ENCODE assay signal across 21 cellular contexts in genomic region chr11:14538926-14539554, GRCh38. TPM values are rescaled to one million over a fixed set of nuclear protein-coding genes. Genes with fewer than 3 reads are reported as not detected.
DNase-seq lines count a peak whose midpoint lies in the region; ATAC-seq, FAIRE-seq and TF ChIP-seq lines count a peak whose summit lies in the region.
"Had no signal": no experiment of that assay in that cellular context is flagged by ENCODE, and none has a peak within 500 bp of the region (broad histone marks: within the 10 kb centered on the region; RNA-seq: fewer than 3 reads in every experiment).

No MANE protein-coding gene starts in this region.

- peak overlapping the region in 7 of 9 donors; percentile 62 to 99 (median 82) for H3K27ac Mint-ChIP-seq in naive thymus-derived CD4-positive, alpha-beta T cell
- H3K27ac Mint-ChIP-seq: activated T-helper 2 cell treated with anti-CD3 and anti-CD28 coated beads, Interferon-gamma antibody, Interleukin-2, Interleukin-4, amounts not matched to agents 10 μg/mL and 5 μg/mL and 100 μg/mL, durations not matched to agents 14 hours and 24 hours and 36 hours; T-helper 2 cell treated with Interferon-gamma antibody and Interleukin-4, amounts not matched to agents 5 μg/mL and 100 μg/mL, for 36 hours had no signal

- H3K36me3 Mint-ChIP-seq in naive thymus-derived CD4-positive, alpha-beta T cell: peaks cover 0 to 25% (median 0%) of the 10 kb centered on the region in 5 donors
- H3K36me3 Mint-ChIP-seq: CD14-positive monocyte had no signal

- H3K4me1 ChIP-seq in liver (ENCODE audit: control insufficient read depth in 4 of 4, insufficient read depth in 4 of 4, low read length in 3 of 4) (peaks cover 7 to 43% (median 27%) of the 10 kb centered on the region in 4 donors), HepG2 (ENCODE audit: insufficient read depth, low read length) (peaks cover 31% of the 10 kb centered on the region), ascending aorta (peaks cover 3 to 30% of the 10 kb centered on the region in 2 donors), aorta (ENCODE audit: control insufficient read depth in 1 of 2, insufficient read depth in 2 of 2, low read length in 2 of 2) (peaks cover 0 to 3% of the 10 kb centered on the region in 2 donors)
- H3K4me1 ChIP-seq in naive thymus-derived CD4-positive, alpha-beta T cell (ENCODE audit: control insufficient read depth in 2 of 2, insufficient read depth in 2 of 2, low read length in 2 of 2): peaks cover 0 to 17% of the 10 kb centered on the region in 2 donors
- H3K4me1 ChIP-seq: adrenal gland, gastrocnemius medialis had no signal

- H3K27ac ChIP-seq in liver (ENCODE audit: low read depth in 1 of 2, low read length in 2 of 2) (peak overlapping the region; percentile 85 to 87), HepG2 (ENCODE audit: extremely low read length, insufficient read depth, low read length) (no peak overlapping the region), ascending aorta (peak overlapping the region; percentile 85 to 90), aorta (ENCODE audit: low read depth in 1 of 2, low read length in 2 of 2) (peak overlapping the region; percentile 23 to 86)
- no peak overlapping the region for H3K27ac ChIP-seq in naive thymus-derived CD4-positive, alpha-beta T cell (ENCODE audit: low read depth, low read length)
- H3K27ac ChIP-seq: adrenal gland, coronary artery, gastrocnemius medialis had no signal

- no peaks in the 10 kb centered on the region for H4K20me1 ChIP-seq in HepG2 (ENCODE audit: insufficient read depth, low read length)

- no peaks in the 10 kb centered on the region for H3K27me3 Mint-ChIP-seq in naive thymus-derived CD4-positive, alpha-beta T cell
- H3K27me3 Mint-ChIP-seq: effector memory CD8-positive, alpha-beta T cell had no signal

- BruUV-seq in HepG2 (replicated peaks; lab: Mats Ljungman, UMichigan): no TSS peak

- no peak for TF ChIP-seq CTCF in liver (IDR thresholded peaks at IDR 0.05; ENCODE audit: low read depth, low read length, missing input control)
- no peak for TF ChIP-seq CTCF in HepG2 (CRISPR knock-in tag; IDR thresholded peaks at IDR 0.05)
- TF ChIP-seq CTCF in ascending aorta (IDR thresholded peaks at IDR 0.05): no peak

- FAIRE-seq in HepG2 (lab: Jason Lieb, UNC): no peak
- FAIRE-seq: bronchial epithelial cell had no signal

- TF ChIP-seq EP300 in HepG2 (IDR thresholded peaks at IDR 0.05; ENCODE audit: low read depth in 2 of 2, low read length in 2 of 2): no peak
- TF ChIP-seq EP300 in HepG2 (CRISPR knock-in tag; IDR thresholded peaks at IDR 0.05; ENCODE audit: borderline replicate concordance): no peak

- H3K27me3 ChIP-seq in liver (ENCODE audit: control insufficient read depth in 4 of 4, insufficient read depth in 4 of 4, low read length in 3 of 4) (no peaks in the 10 kb centered on the region), HepG2 (ENCODE audit: control insufficient read depth in 1 of 2, insufficient read depth in 2 of 2, low read length in 2 of 2) (no peaks in the 10 kb centered on the region), ascending aorta (no peaks in the 10 kb centered on the region), aorta (ENCODE audit: control insufficient read depth in 1 of 2, insufficient read depth in 2 of 2, low read length in 1 of 2) (no peaks in the 10 kb centered on the region)
- H3K27me3 ChIP-seq in naive thymus-derived CD4-positive, alpha-beta T cell (ENCODE audit: control insufficient read depth in 2 of 2, insufficient read depth in 2 of 2, low read length in 2 of 2): no peaks in the 10 kb centered on the region
- H3K27me3 ChIP-seq: adrenal gland, gastrocnemius medialis had no signal

- TF ChIP-seq RAD21 in liver (IDR thresholded peaks at IDR 0.05) (no peak), HepG2 (CRISPR knock-in tag; IDR thresholded peaks at IDR 0.05) (no peak)

- no peaks in the 10 kb centered on the region for H3K79me2 ChIP-seq in HepG2 (ENCODE audit: insufficient read depth, low read length)

- peaks cover 9 to 56% (median 45%) of the 10 kb centered on the region in 7 donors for H3K4me1 Mint-ChIP-seq in naive thymus-derived CD4-positive, alpha-beta T cell

- POLR2A ChIA-PET in HepG2 (lab: Yijun Ruan, JAX): no interaction called here
- POLR2A ChIA-PET in naive thymus-derived CD4-positive, alpha-beta T cell (lab: Charles Lee): interaction anchor here (0.7 to 2.0 kb wide), 5 partner anchors 14 to 353 kb away, joined by 3 to 8 read pairs (median 3); partner anchors contain the start of gene CYP2R1

- ATAC-seq in HepG2: no peak
- no peak for ATAC-seq in naive thymus-derived CD4-positive, alpha-beta T cell
- no peak for ATAC-seq in aorta (ENCODE audit: low FRiP score)
- ATAC-seq in GM18909 (IDR thresholded peaks at IDR 0.05; ENCODE audit: poor library complexity, unreplicated experiment): no peak
- ATAC-seq in HG02623 (IDR thresholded peaks at IDR 0.05; ENCODE audit: unreplicated experiment): no peak
- ATAC-seq: effector memory CD8-positive, alpha-beta T cell; esophagus mucosa; gastrocnemius medialis had no signal

- DNase-seq in HepG2 (ENCODE audit: low spot score) (no peak), ascending aorta (ENCODE audit: low spot score in 2 of 2) (no peak), aorta (no peak), erythroblast (lab: John Stamatoyannopoulos, UW) (no peak)
- DNase-seq in naive thymus-derived CD4-positive, alpha-beta T cell: no peak
- DNase-seq: activated CD4-positive, alpha-beta T cell treated with anti-CD3 and anti-CD28 coated beads, Interleukin-2, amount 50 U/mL, for 4 hours; adrenal gland; effector memory CD8-positive, alpha-beta T cell; gastrocnemius medialis; NCI-H187; stimulated activated CD4-positive, alpha-beta T cell treated with anti-CD3 and anti-CD28 coated beads, Interleukin-2, amount 100 ng/mL, for 24 hours had no signal

- intact Hi-C loops in HepG2 (cut with micrococcal nuclease; ENCODE audit: unreplicated experiment) (loop anchor here (5.0 kb wide), 1 partner anchor 248 kb away; no protein-coding TSS in a partner anchor), ascending aorta (cut with DNase I) (loop anchor here (1.0 kb wide), 1 partner anchor 19 kb away; the partner anchor contains the start of gene PSMA1), aorta (cut with DNase I) (loop anchor here (2.0 to 5.0 kb wide), 4 partner anchors 18 to 368 kb away; partner anchors contain the start of genes PDE3B (in 2 of the 2), CYP2R1 (in 1 of the 2) and PSMA1 (in 1 of the 2))
- intact Hi-C loops in naive thymus-derived CD4-positive, alpha-beta T cell (cut with micrococcal nuclease): loop anchor here (5.0 to 10.0 kb wide), 2 partner anchors 353 to 666 kb away; partner anchors contain the start of gene CYP2R1 (in 1 of the 2)

- H2AFZ ChIP-seq in HepG2 (ENCODE audit: low read length): no peak overlapping the region

- H3K9me3 ChIP-seq in liver (ENCODE audit: control insufficient read depth in 4 of 4, low read length in 3 of 4) (no peaks in the 10 kb centered on the region), HepG2 (ENCODE audit: low read length) (no peaks in the 10 kb centered on the region), ascending aorta (no peaks in the 10 kb centered on the region), aorta (ENCODE audit: control insufficient read depth, low read length) (no peaks in the 10 kb centered on the region)
- H3K9me3 ChIP-seq in naive thymus-derived CD4-positive, alpha-beta T cell (ENCODE audit: control insufficient read depth in 2 of 3, low read length in 3 of 3): no peaks in the 10 kb centered on the region
- H3K9me3 ChIP-seq: adrenal gland, gastrocnemius medialis had no signal

- H3K4me3 ChIP-seq in liver (ENCODE audit: low read depth in 1 of 3, low read length in 3 of 3) (no peak overlapping the region), HepG2 (replicated peaks in 1 of 3; ENCODE audit: insufficient read depth in 1 of 3, low read depth in 2 of 3, low read length in 3 of 3) (no peak overlapping the region), ascending aorta (peak overlapping the region in 1 of 2 donors; percentile 45), aorta (ENCODE audit: low read length in 2 of 2) (peak overlapping the region in 1 of 2 donors; percentile 41)
- H3K4me3 ChIP-seq in naive thymus-derived CD4-positive, alpha-beta T cell (ENCODE audit: low read length): no peak overlapping the region
- H3K4me3 ChIP-seq: adrenal gland, coronary artery, gastrocnemius medialis, smooth muscle cell had no signal

- in situ Hi-C loops in HepG2 (cut with HindIII; ENCODE audit: extremely low pct_ligation_motif_present, low pct_unique_long_range_greater_than_20kb): loop anchor here (5.0 to 25.0 kb wide), 2 partner anchors 98 to 368 kb away; partner anchors contain the start of gene PDE3B

- H3K9me3 Mint-ChIP-seq in naive thymus-derived CD4-positive, alpha-beta T cell: no peaks in the 10 kb centered on the region
- H3K9me3 Mint-ChIP-seq: activated T-helper 2 cell treated with anti-CD3 and anti-CD28 coated beads, Interferon-gamma antibody, Interleukin-2, Interleukin-4, amounts not matched to agents 10 μg/mL and 5 μg/mL and 100 μg/mL, durations not matched to agents 14 hours and 24 hours and 36 hours; effector memory CD8-positive, alpha-beta T cell; T-helper 2 cell treated with Interferon-gamma antibody and Interleukin-4, amounts not matched to agents 5 μg/mL and 100 μg/mL, for 36 hours had no signal

- TF ChIP-seq POLR2A in HepG2 (IDR thresholded peaks at IDR 0.05; ENCODE audit: insufficient read depth in 1 of 2, low read depth in 2 of 2, low read length in 2 of 2) (no peak), erythroblast (IDR thresholded peaks at IDR 0.05; ENCODE audit: low read length) (no peak)

- WGBS in liver: 85% methylated on average over 3 of the region's 3 CpGs
- 85% methylated on average over 3 of the region's 3 CpGs for WGBS in HepG2 (ENCODE audit: low lambda C conversion rate)
- 5 to 8% methylated on average over 3 of the region's 3 CpGs for WGBS in aorta, 2 donors

- no peak overlapping the region for H3K4me2 ChIP-seq in HepG2 (ENCODE audit: low read depth, low read length)
- H3K4me2 ChIP-seq: smooth muscle cell had no signal

- H3K36me3 ChIP-seq in liver (ENCODE audit: control insufficient read depth in 4 of 4, insufficient read depth in 3 of 4, low read depth in 1 of 4, low read length in 3 of 4): no peaks in the 10 kb centered on the region
- H3K36me3 ChIP-seq in HepG2 (replicated peaks in 1 of 2; ENCODE audit: control insufficient read depth in 1 of 2, insufficient read depth in 2 of 2, low read length in 2 of 2): no peaks in the 10 kb centered on the region; a peak in 1 of 5 replicates
- no peaks in the 10 kb centered on the region for H3K36me3 ChIP-seq in ascending aorta
- no peaks in the 10 kb centered on the region for H3K36me3 ChIP-seq in naive thymus-derived CD4-positive, alpha-beta T cell (ENCODE audit: control insufficient read depth in 2 of 3, insufficient read depth in 3 of 3, low read length in 3 of 3)
- H3K36me3 ChIP-seq in aorta (ENCODE audit: control insufficient read depth in 1 of 2, insufficient read depth in 2 of 2, low read length in 1 of 2): no peaks in the 10 kb centered on the region
- H3K36me3 ChIP-seq: adrenal gland, gastrocnemius medialis had no signal

- no peak overlapping the region for H3K4me3 Mint-ChIP-seq in naive thymus-derived CD4-positive, alpha-beta T cell
- H3K4me3 Mint-ChIP-seq: effector memory CD8-positive, alpha-beta T cell; T-helper 2 cell treated with Interferon-gamma antibody and Interleukin-4, amounts not matched to agents 5 μg/mL and 100 μg/mL, for 36 hours had no signal

- H3K9ac ChIP-seq in liver (ENCODE audit: low read depth in 1 of 2, low read length in 2 of 2) (peak overlapping the region in 1 of 2 donors; percentile 14), HepG2 (ENCODE audit: insufficient read depth, low read depth, low read length) (no peak overlapping the region)

- CTCF ChIA-PET in HepG2 (lab: Yijun Ruan, JAX; ENCODE audit: low intra/inter-chr PET ratio, low total read pairs): no interaction called here
- CTCF ChIA-PET in naive thymus-derived CD4-positive, alpha-beta T cell (lab: Charles Lee): interaction anchor here (0.6 to 2.3 kb wide), 9 partner anchors 82 to 369 kb away, joined by 3 to 8 read pairs (median 3); no protein-coding TSS in a partner anchor

RNA-seq across cellular contexts. Expression of gene PSMA1, which starts 18.9 kb away (rescaled TPM):
- total RNA-seq in liver (10 to 100 TPM; 76.5 to 84.5 TPM), HepG2 (2016; rRNA removed; fragmentation: Illumina TruSeq; extraction: Trizol) (229 and 297 TPM in 2 replicates), ascending aorta (42.5 TPM), aorta (100 to 1,000 TPM; 117 to 122 TPM)
- polyA plus RNA-seq in liver (100 to 1,000 TPM in 1 of 2 donors, 10 to 100 TPM in 1; 84.9 to 191 TPM), HepG2 (2011; rRNA removed) (147 and 188 TPM in 2 replicates), aorta (100 to 1,000 TPM in 1 of 2 donors, 10 to 100 TPM in 1; 92.8 to 133 TPM)
- 86.1 and 98.3 TPM in 2 replicates for total RNA-seq in HepG2 (2016; cell fraction: cytosol; rRNA removed; fragmentation: Illumina TruSeq; extraction: Trizol; ENCODE audit: low read depth)
- total RNA-seq in HepG2 (2016; cell fraction: insoluble cytoplasmic fraction; rRNA removed; fragmentation: Illumina TruSeq; extraction: Trizol): 235 and 298 TPM in 2 replicates
- 151 and 152 TPM in 2 replicates for total RNA-seq in HepG2 (2016; cell fraction: membrane; rRNA removed; fragmentation: Illumina TruSeq; extraction: Trizol)
- total RNA-seq in HepG2 (2016; cell fraction: nucleus; rRNA removed; fragmentation: Illumina TruSeq; extraction: Trizol): 206 and 228 TPM in 2 replicates
- polyA plus RNA-seq in HepG2 (2011; cell fraction: cytosol; rRNA removed): 93.4 and 123 TPM in 2 replicates
- 205 and 235 TPM in 2 replicates for polyA plus RNA-seq in HepG2 (2011; cell fraction: nucleus; rRNA removed)
- polyA plus RNA-seq in HepG2 (2012): 150 and 164 TPM in 2 replicates
- 104 and 115 TPM in 2 replicates for polyA plus RNA-seq in HepG2 (2016; cell fraction: cytosol; fragmentation: Illumina TruSeq; extraction: Trizol; ENCODE audit: low read depth)
- polyA plus RNA-seq in HepG2 (2016; cell fraction: insoluble cytoplasmic fraction; fragmentation: Illumina TruSeq; extraction: Trizol; ENCODE audit: low read depth): 277 and 286 TPM in 2 replicates
- 132 and 150 TPM in 2 replicates for polyA plus RNA-seq in HepG2 (2016; cell fraction: membrane; fragmentation: Illumina TruSeq; extraction: Trizol; ENCODE audit: low read depth)
- polyA plus RNA-seq in HepG2 (2016; cell fraction: nucleus; fragmentation: Illumina TruSeq; extraction: Trizol; ENCODE audit: insufficient read depth, low read depth): 379 and 390 TPM in 2 replicates
- polyA minus RNA-seq in HepG2 (2011; rRNA and poly(A)+ RNA removed; ENCODE audit: low replicate concordance): 69.2 and 105 TPM in 2 replicates
- 60.5 and 74.7 TPM in 2 replicates for polyA minus RNA-seq in HepG2 (2011; cell fraction: cytosol; rRNA and poly(A)+ RNA removed)
- 131 and 140 TPM in 2 replicates for polyA minus RNA-seq in HepG2 (2011; cell fraction: nucleus; rRNA and poly(A)+ RNA removed)
- total RNA-seq in naive thymus-derived CD4-positive, alpha-beta T cell: 100 to 1,000 TPM; 103 to 253 (median 120) TPM
- 100 to 1,000 TPM; 128 to 171 TPM for polyA plus RNA-seq in naive thymus-derived CD4-positive, alpha-beta T cell

RNA-seq across cellular contexts. Expression of gene COPB1, which starts 39.4 kb away (rescaled TPM):
- total RNA-seq in liver: 100 to 1,000 TPM in 1 of 2 donors, 10 to 100 TPM in 1; 99.3 to 140 TPM
- 10 to 100 TPM; 32.1 to 49.8 TPM for polyA plus RNA-seq in liver
- 195 and 221 TPM in 2 replicates for total RNA-seq in HepG2 (2016; rRNA removed; fragmentation: Illumina TruSeq; extraction: Trizol)
- 23.3 and 28.3 TPM in 2 replicates for total RNA-seq in HepG2 (2016; cell fraction: cytosol; rRNA removed; fragmentation: Illumina TruSeq; extraction: Trizol; ENCODE audit: low read depth)
- 186 and 215 TPM in 2 replicates for total RNA-seq in HepG2 (2016; cell fraction: insoluble cytoplasmic fraction; rRNA removed; fragmentation: Illumina TruSeq; extraction: Trizol)
- total RNA-seq in HepG2 (2016; cell fraction: membrane; rRNA removed; fragmentation: Illumina TruSeq; extraction: Trizol): 37.8 and 46.3 TPM in 2 replicates
- 130 and 143 TPM in 2 replicates for total RNA-seq in HepG2 (2016; cell fraction: nucleus; rRNA removed; fragmentation: Illumina TruSeq; extraction: Trizol)
- polyA plus RNA-seq in HepG2 (2011; rRNA removed): 94.5 and 114 TPM in 2 replicates
- polyA plus RNA-seq in HepG2 (2011; cell fraction: cytosol; rRNA removed): 50.8 and 58.8 TPM in 2 replicates
- 48.6 and 56.6 TPM in 2 replicates for polyA plus RNA-seq in HepG2 (2011; cell fraction: nucleus; rRNA removed)
- polyA plus RNA-seq in HepG2 (2012): 70.2 and 87.2 TPM in 2 replicates
- polyA plus RNA-seq in HepG2 (2016; cell fraction: cytosol; fragmentation: Illumina TruSeq; extraction: Trizol; ENCODE audit: low read depth): 7.4 and 7.8 TPM in 2 replicates
- polyA plus RNA-seq in HepG2 (2016; cell fraction: insoluble cytoplasmic fraction; fragmentation: Illumina TruSeq; extraction: Trizol; ENCODE audit: low read depth): 127 and 130 TPM in 2 replicates
- 15.2 and 16.9 TPM in 2 replicates for polyA plus RNA-seq in HepG2 (2016; cell fraction: membrane; fragmentation: Illumina TruSeq; extraction: Trizol; ENCODE audit: low read depth)
- 128 and 134 TPM in 2 replicates for polyA plus RNA-seq in HepG2 (2016; cell fraction: nucleus; fragmentation: Illumina TruSeq; extraction: Trizol; ENCODE audit: insufficient read depth, low read depth)
- polyA minus RNA-seq in HepG2 (2011; rRNA and poly(A)+ RNA removed; ENCODE audit: low replicate concordance): 68.5 and 75.1 TPM in 2 replicates
- 114 and 128 TPM in 2 replicates for polyA minus RNA-seq in HepG2 (2011; cell fraction: cytosol; rRNA and poly(A)+ RNA removed)
- 115 and 138 TPM in 2 replicates for polyA minus RNA-seq in HepG2 (2011; cell fraction: nucleus; rRNA and poly(A)+ RNA removed)
- 29.8 TPM for total RNA-seq in ascending aorta
- total RNA-seq in naive thymus-derived CD4-positive, alpha-beta T cell: 100 to 1,000 TPM in 1 of 5 experiments, 10 to 100 TPM in 4; 73.4 to 102 (median 75.9) TPM
- polyA plus RNA-seq in naive thymus-derived CD4-positive, alpha-beta T cell: 10 to 100 TPM; 57.8 to 81.2 TPM
- 10 to 100 TPM; 90.6 to 92.8 TPM for total RNA-seq in aorta
- 10 to 100 TPM; 45.3 to 48.6 TPM for polyA plus RNA-seq in aorta

Comparison
In these comparisons a context has a peak if more than half of its experiments do, and no peak if none do; other contexts are left out.
1. H3K27ac ChIP-seq: peak in liver (2 of 2), ascending aorta (2 of 2) and aorta (2 of 2); none in HepG2 (single experiment) and naive thymus-derived CD4-positive, alpha-beta T cell (single experiment).